In genomic region chr14:99550387-99550992, GRCh38 we compare ENCODE assay signal across 16 cellular contexts.
"Had no signal": no experiment of that assay in that cellular context is flagged by ENCODE, and none has a peak within 500 bp of the region (broad histone marks: within the 10 kb centered on the region; RNA-seq: fewer than 3 reads in every experiment).

No MANE protein-coding gene starts in this region.

- ATAC-seq: activated CD4-positive, CD25-positive, alpha-beta regulatory T cell treated with anti-CD3 and anti-CD28 coated beads, Interleukin-2, amount 50 U/mL, for 24 hours; activated T-helper 17 cell treated with anti-CD3 and anti-CD28 coated beads, Interleukin-2, amount 50 U/mL, for 72 hours; esophagus mucosa; left lung; naive thymus-derived CD4-positive, alpha-beta T cell; upper lobe of right lung had no signal

- H3K4me3 Mint-ChIP-seq: activated T-helper 17 cell treated with anti-CD3 and anti-CD28 coated beads, Interleukin-2, amount 50 U/mL, for 72 hours; naive thymus-derived CD4-positive, alpha-beta T cell; T-helper 2 cell treated with Interferon-gamma antibody and Interleukin-4, amounts not matched to agents 5 μg/mL and 100 μg/mL, for 36 hours had no signal

- H3K9me3 ChIP-seq: left lung, right atrium auricular region, suprapubic skin, upper lobe of right lung had no signal

- H3K27ac ChIP-seq: left lung, right atrium auricular region, suprapubic skin, upper lobe of right lung had no signal

- DNase-seq: activated CD4-positive, alpha-beta T cell treated with anti-CD3 and anti-CD28 coated beads, Interleukin-2, amount 50 U/mL, for 1 hour; activated naive CD4-positive, alpha-beta T cell treated with Interleukin-2 at 50 U/mL for 16 hours; hippocampal formation; kidney; left lung; naive thymus-derived CD4-positive, alpha-beta T cell; posterior cingulate gyrus; stimulated activated CD4-positive, alpha-beta T cell treated with anti-CD3 and anti-CD28 coated beads, Interleukin-4, amount 100 ng/mL, for 24 hours; stimulated activated naive CD4-positive, alpha-beta T cell treated with Interleukin-2 at 50 U/mL for 16 hours; upper lobe of right lung had no signal

- H3K27ac Mint-ChIP-seq: activated T-helper 17 cell treated with anti-CD3 and anti-CD28 coated beads, Interleukin-2, amount 50 U/mL, for 72 hours; T-helper 2 cell treated with Interferon-gamma antibody and Interleukin-4, amounts not matched to agents 5 μg/mL and 100 μg/mL, for 36 hours had no signal

- H3K36me3 ChIP-seq: left lung, right atrium auricular region, suprapubic skin, upper lobe of right lung had no signal

- H3K9me3 Mint-ChIP-seq: activated T-helper 17 cell treated with anti-CD3 and anti-CD28 coated beads, Interleukin-2, amount 50 U/mL, for 72 hours; naive thymus-derived CD4-positive, alpha-beta T cell; T-helper 2 cell treated with Interferon-gamma antibody and Interleukin-4, amounts not matched to agents 5 μg/mL and 100 μg/mL, for 36 hours had no signal

- H3K4me1 ChIP-seq: upper lobe of right lung had no signal

- H3K27me3 ChIP-seq: left lung, right atrium auricular region, upper lobe of right lung had no signal

- H3K27me3 Mint-ChIP-seq: activated T-helper 17 cell treated with anti-CD3 and anti-CD28 coated beads, Interleukin-2, amount 50 U/mL, for 72 hours; naive thymus-derived CD4-positive, alpha-beta T cell had no signal

- H3K36me3 Mint-ChIP-seq: naive thymus-derived CD4-positive, alpha-beta T cell had no signal

- H3K4me3 ChIP-seq: left lung, right atrium auricular region, suprapubic skin, upper lobe of right lung had no signal
